Comparison of ENCODE assay signal across 31 cellular contexts in the genomic region with DNA sequence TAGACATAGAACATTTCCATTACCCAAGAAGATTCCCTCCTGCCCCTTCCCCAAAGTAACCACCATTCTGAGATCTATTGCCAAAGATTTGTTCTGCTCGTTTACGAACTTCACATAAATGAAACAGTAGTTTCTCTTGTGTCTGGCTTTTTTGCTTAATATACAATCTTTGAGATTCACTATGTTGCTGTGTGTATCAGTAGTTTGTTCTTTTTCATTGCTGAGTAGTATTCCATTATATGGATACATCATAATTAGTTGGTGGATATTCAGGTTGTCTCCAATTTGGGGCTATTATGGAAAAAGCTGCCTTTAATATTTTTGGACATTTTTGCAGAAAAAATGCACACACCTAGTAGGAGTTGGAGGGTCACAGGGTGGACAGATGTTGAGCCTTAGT.
"Had no signal": no experiment of that assay in that cellular context is flagged by ENCODE, and none has a peak within 500 bp of the region (broad histone marks: within the 10 kb centered on the region; RNA-seq: fewer than 3 reads in every experiment).

No MANE protein-coding gene starts in this region.

- H3K27me3 ChIP-seq: adrenal gland, ascending aorta, body of pancreas, brain microvascular endothelial cell, breast epithelium, cardiac muscle cell had no signal

- H3K27ac ChIP-seq: adrenal gland, ascending aorta, body of pancreas, brain microvascular endothelial cell, breast epithelium, cardiac muscle cell had no signal

- DNase-seq: activated effector memory CD4-positive, alpha-beta T cell treated with anti-CD3 and anti-CD28 coated beads, Interleukin-2, amount 50 U/mL, for 16 hours; activated effector memory CD4-positive, alpha-beta T cell treated with Interleukin-2 at 50 U/mL for 16 hours; activated gamma-delta T cell; activated gamma-delta T cell treated with Interleukin-2 at 50 U/mL for 16 hours; activated naive CD4-positive, alpha-beta T cell; activated naive CD4-positive, alpha-beta T cell treated with anti-CD3 and anti-CD28 coated beads for 36 hours; activated naive CD4-positive, alpha-beta T cell treated with anti-CD3 and anti-CD28 coated beads, Interleukin-2, amount 10 ng/mL, durations not matched to agents 7 days and 5 days; activated naive CD4-positive, alpha-beta T cell treated with anti-CD3 and anti-CD28 coated beads, Interleukin-2, amount 50 U/mL, for 16 hours; activated naive CD4-positive, alpha-beta T cell treated with Interleukin-2 at 50 U/mL for 16 hours; activated naive CD8-positive, alpha-beta T cell treated with anti-CD3 and anti-CD28 coated beads for 36 hours; activated naive CD8-positive, alpha-beta T cell treated with anti-CD3 and anti-CD28 coated beads, Interleukin-2, amount 10 ng/mL, durations not matched to agents 7 days and 5 days; activated naive CD8-positive, alpha-beta T cell treated with anti-CD3 and anti-CD28 coated beads, Interleukin-2, amount 50 U/mL, for 24 hours; activated T-cell treated with anti-CD3 and anti-CD28 coated beads, Interleukin-2, amount 50 U/mL, for 24 hours; activated T-cell treated with anti-CD3 and anti-CD28 coated beads, Interleukin-2, amount 50 U/mL, for 4 hours; activated T-cell treated with anti-CD3 and anti-CD28 coated beads, Interleukin-2, amount 50 U/mL, for 48 hours; activated T-cell treated with anti-CD3 and anti-CD28 coated beads, Interleukin-2, amount 50 U/mL, for 72 hours; adrenal gland; amniotic stem cell; amygdala; body of pancreas; brain microvascular endothelial cell; caudate nucleus; central memory CD4-positive, alpha-beta T cell; cerebellar nuclear complex had no signal

- H3K4me1 ChIP-seq: adrenal gland, ascending aorta, breast epithelium had no signal

- ATAC-seq: activated naive CD4-positive, alpha-beta T cell treated with anti-CD3 and anti-CD28 coated beads, Interleukin-2, amount 50 U/mL, for 72 hours; activated naive CD8-positive, alpha-beta T cell treated with anti-CD3 and anti-CD28 coated beads, Interleukin-2, amount 50 U/mL, for 24 hours; activated T-cell treated with anti-CD3 and anti-CD28 coated beads, Interleukin-2, amount 50 U/mL, for 4 hours; activated T-cell treated with anti-CD3 and anti-CD28 coated beads, Interleukin-2, amount 50 U/mL, for 72 hours; activated T-helper 17 cell treated with anti-CD3 and anti-CD28 coated beads, Interleukin-2, amount 50 U/mL, for 72 hours; body of pancreas had no signal

- FAIRE-seq: astrocyte, bronchial epithelial cell had no signal

- H3K9me3 ChIP-seq: adrenal gland, ascending aorta, body of pancreas, breast epithelium had no signal

- H3K36me3 ChIP-seq: adrenal gland, ascending aorta, brain microvascular endothelial cell, breast epithelium, cardiac muscle cell had no signal

- H3K4me3 ChIP-seq: adrenal gland, ascending aorta, body of pancreas, breast epithelium, cardiac muscle cell had no signal
